In the genomic region with DNA sequence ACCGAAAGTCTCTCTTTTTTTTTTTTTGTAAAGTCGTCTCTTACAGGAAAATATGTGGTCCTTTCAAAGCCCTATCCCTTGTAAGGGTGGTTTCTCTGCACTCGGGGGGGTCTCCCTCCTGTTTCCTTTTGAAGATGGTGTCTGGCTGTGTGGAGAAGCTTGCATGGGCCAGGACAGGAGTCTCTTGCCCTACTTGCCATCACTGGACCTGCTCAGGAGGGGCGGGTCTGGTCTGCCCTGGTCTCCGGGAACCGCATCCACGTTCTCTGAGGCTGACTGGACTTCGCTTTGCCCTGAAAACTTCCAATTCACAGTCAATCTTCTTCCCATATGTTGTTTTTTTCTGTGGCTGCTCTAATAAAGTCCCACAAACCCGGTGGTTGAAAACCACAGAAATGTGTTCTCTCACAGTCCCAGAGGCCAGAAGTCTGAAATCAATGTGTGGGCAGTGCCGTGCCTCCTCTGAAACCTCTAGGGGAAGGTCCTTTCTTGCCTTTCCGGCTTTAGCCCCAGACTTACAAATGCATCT, we compare ENCODE assay signal across 9 cellular contexts.
A peak's percentile ranks its signal among the peaks of the same experiment; 100 is the strongest.
DNase-seq lines count a peak whose midpoint lies in the region; ATAC-seq, FAIRE-seq and TF ChIP-seq lines count a peak whose summit lies in the region.
"Had no signal": no experiment of that assay in that cellular context is flagged by ENCODE, and none has a peak within 500 bp of the region (broad histone marks: within the 10 kb centered on the region; RNA-seq: fewer than 3 reads in every experiment).

No MANE protein-coding gene starts in this region.

- peak; percentile 69 for DNase-seq in CD1c-positive myeloid dendritic cell (ENCODE audit: extremely low spot score)
- peak; percentile 73 to 75 for DNase-seq in cardiac fibroblast (ENCODE audit: low read depth in 2 of 2)
- DNase-seq in urothelium cell line (ENCODE audit: low spot score): peak; percentile 57
- DNase-seq in Calu3: no peak
- no peak for DNase-seq in HTR-8/SVneo (ENCODE audit: insufficient read length, low spot score)

- H3K4me3 Mint-ChIP-seq in IgD-negative memory B cell (peak overlapping the region; percentile 62 to 90 (median 83)), Calu3 (ENCODE audit: low read depth, unreplicated experiment) (no peak overlapping the region)

- no peak for FAIRE-seq in urothelium cell line (lab: Jason Lieb, UNC)
- no peak for FAIRE-seq in HTR-8/SVneo (lab: Jason Lieb, UNC)
- FAIRE-seq: H1 had no signal

- H3K27ac Mint-ChIP-seq in IgD-negative memory B cell: peak overlapping the region; percentile 54 to 93 (median 90)
- no peak overlapping the region for H3K27ac Mint-ChIP-seq in Calu3 (ENCODE audit: unreplicated experiment)

- no peak for TF ChIP-seq CTCF in cardiac fibroblast (IDR thresholded peaks at IDR 0.05; ENCODE audit: low read depth, low read length)
- TF ChIP-seq CTCF in Calu3 (IDR thresholded peaks at IDR 0.05; ENCODE audit: unreplicated experiment): no peak

- H3K9me3 Mint-ChIP-seq in IgD-negative memory B cell (no peaks in the 10 kb centered on the region), Calu3 (ENCODE audit: low read depth, unreplicated experiment) (no peaks in the 10 kb centered on the region)

- H3K36me3 Mint-ChIP-seq in IgD-negative memory B cell (peaks cover 3% of the 10 kb centered on the region), Calu3 (ENCODE audit: insufficient read depth, unreplicated experiment) (no peaks in the 10 kb centered on the region)

- BruUV-seq in Calu3 (replicated peaks; lab: Mats Ljungman, UMichigan): no TSS peak

- H3K4me1 Mint-ChIP-seq in IgD-negative memory B cell (peaks cover 20 to 26% (median 23%) of the 10 kb centered on the region in 3 donors), Calu3 (ENCODE audit: low read depth, unreplicated experiment) (peaks cover 20% of the 10 kb centered on the region)

- H3K4me3 ChIP-seq in cardiac fibroblast (replicated peaks in 1 of 2; ENCODE audit: low read depth in 2 of 2, low read length in 2 of 2): no peak overlapping the region

- peak; percentile 52 for ATAC-seq in GM19455 (IDR thresholded peaks at IDR 0.05; ENCODE audit: unreplicated experiment)
- ATAC-seq in activated CD4-positive, CD25-positive, alpha-beta regulatory T cell treated with anti-CD3 and anti-CD28 coated beads, Interleukin-2, amount 50 U/mL, for 24 hours: no peak

- peaks cover 68% of the 10 kb centered on the region for H3K27me3 Mint-ChIP-seq in IgD-negative memory B cell
- H3K27me3 Mint-ChIP-seq in Calu3 (ENCODE audit: unreplicated experiment): peaks cover 11% of the 10 kb centered on the region

- CTCF ChIA-PET in Calu3 (lab: Charles Lee): no interaction called here

- intact Hi-C loops in Calu3 (cut with micrococcal nuclease; ENCODE audit: unreplicated experiment): no loop called here

Comparison
In these comparisons a context has a peak if more than half of its experiments do, and no peak if none do; other contexts are left out.
1. DNase-seq: peak in CD1c-positive myeloid dendritic cell (single experiment), cardiac fibroblast (2 of 2) and urothelium cell line (single experiment); none in Calu3 (single experiment) and HTR-8/SVneo (single experiment).